ENCODE assay signal across 17 cellular contexts in the genomic region with DNA sequence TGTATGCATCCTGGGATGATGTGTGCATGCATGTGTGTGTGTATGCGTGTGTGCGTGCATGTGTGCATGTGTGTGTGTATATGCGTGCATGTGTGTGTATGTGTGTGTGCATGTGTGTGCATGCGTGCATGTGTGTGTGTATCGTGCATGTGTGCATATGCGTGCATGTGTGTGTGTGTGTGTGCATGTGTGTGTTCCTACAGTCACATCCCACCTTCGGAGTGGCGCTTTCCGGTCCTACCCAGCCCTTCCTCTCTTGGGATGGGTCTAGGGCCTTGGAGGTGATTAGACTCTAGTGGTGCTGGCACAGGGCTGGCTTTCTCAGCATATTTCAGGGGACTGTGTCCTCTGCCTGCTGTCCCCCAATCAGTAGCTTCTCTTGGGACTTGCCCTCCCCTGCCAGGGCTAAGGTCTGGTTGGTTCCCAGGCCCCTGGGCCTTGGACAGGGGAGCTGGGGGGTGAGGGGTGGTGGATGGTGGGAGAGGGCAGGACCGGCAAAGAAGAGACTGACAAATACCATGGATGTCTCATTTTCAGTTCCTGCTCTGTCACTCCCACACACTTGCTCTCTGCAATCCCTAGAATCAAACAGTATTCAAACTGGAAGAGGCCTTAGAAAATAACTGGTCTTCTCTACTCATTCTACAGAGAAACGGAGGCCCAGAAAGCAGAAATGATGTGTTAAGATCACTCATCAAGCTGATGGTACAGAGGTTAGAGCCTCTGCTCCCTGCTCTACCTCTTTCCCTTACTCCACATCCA. TPM values are rescaled to one million over a fixed set of nuclear protein-coding genes. Genes with fewer than 3 reads are reported as not detected.
A peak's percentile ranks its signal among the peaks of the same experiment; 100 is the strongest.
DNase-seq lines count a peak whose midpoint lies in the region; ATAC-seq, FAIRE-seq and TF ChIP-seq lines count a peak whose summit lies in the region.
"Had no signal": no experiment of that assay in that cellular context is flagged by ENCODE, and none has a peak within 500 bp of the region (broad histone marks: within the 10 kb centered on the region; RNA-seq: fewer than 3 reads in every experiment).

No MANE protein-coding gene starts in this region.

- no peaks in the 10 kb centered on the region for H3K9me3 Mint-ChIP-seq in neural crest cell
- H3K9me3 Mint-ChIP-seq: CD4-positive, CD25-positive, alpha-beta regulatory T cell had no signal

- H3K27ac Mint-ChIP-seq in neural crest cell (ENCODE audit: unreplicated experiment) = peak overlapping the region; percentile 71
- H3K27ac Mint-ChIP-seq: CD4-positive, CD25-positive, alpha-beta regulatory T cell had no signal

- H3K36me3 Mint-ChIP-seq in neural crest cell (ENCODE audit: low read depth) = no peaks in the 10 kb centered on the region
- H3K36me3 Mint-ChIP-seq: CD4-positive, CD25-positive, alpha-beta regulatory T cell had no signal

- ATAC-seq in GM21423 (IDR thresholded peaks at IDR 0.05; ENCODE audit: unreplicated experiment) = no peak
- ATAC-seq in omental fat pad (ENCODE audit: low FRiP score) = no peak
- ATAC-seq in HG02571 (IDR thresholded peaks at IDR 0.05; ENCODE audit: unreplicated experiment) = no peak
- ATAC-seq: Panc1 had no signal

- DNase-seq in CD1c-positive myeloid dendritic cell (ENCODE audit: extremely low spot score) (peak; percentile 76), HTR-8/SVneo (ENCODE audit: insufficient read length, low spot score) (no peak), bronchial epithelial cell (ENCODE audit: low read depth) (no peak), neural crest cell (ENCODE audit: low read depth, low spot score) (no peak), NCI-H774 (lab: John Stamatoyannopoulos, UW) (no peak), omental fat pad (ENCODE audit: low spot score) (no peak)
- DNase-seq: AML-193; Calu3; CD4-positive, CD25-positive, alpha-beta regulatory T cell; Karpas-422; NCI-H1048; NCI-H146; NCI-H69; SHP77 had no signal

- FAIRE-seq in HTR-8/SVneo (lab: Jason Lieb, UNC) = peak; percentile 99
- FAIRE-seq in bronchial epithelial cell (lab: Jason Lieb, UNC) = peak; percentile 76

- H3K27me3 ChIP-seq in bronchial epithelial cell (ENCODE audit: control insufficient read depth, insufficient read depth, low read length) = no peaks in the 10 kb centered on the region

- H3K4me3 Mint-ChIP-seq in neural crest cell = no peak overlapping the region
- H3K4me3 Mint-ChIP-seq: CD4-positive, CD25-positive, alpha-beta regulatory T cell had no signal

- peaks cover 3% of the 10 kb centered on the region for H3K27me3 Mint-ChIP-seq in neural crest cell (ENCODE audit: low read depth)

- no peaks in the 10 kb centered on the region for H3K36me3 ChIP-seq in bronchial epithelial cell (ENCODE audit: control insufficient read depth, insufficient read depth, low read length)

- TF ChIP-seq CTCF in bronchial epithelial cell (IDR thresholded peaks at IDR 0.05; ENCODE audit: insufficient read depth, low read length, severe bottlenecking) (no peak), neural crest cell (conservative IDR thresholded peaks at IDR 0.05) (no peak), omental fat pad (IDR thresholded peaks at IDR 0.05) (no peak)

- H3K4me1 Mint-ChIP-seq in neural crest cell = peaks cover 4% of the 10 kb centered on the region

- no peak overlapping the region for H3K4me3 ChIP-seq in bronchial epithelial cell (ENCODE audit: low read depth, low read length)

RNA-seq across cellular contexts. Expression of a gene that starts 21.9 kb away (rescaled TPM):
- total RNA-seq in bronchial epithelial cell (0.53 TPM in 1 of 2 replicates, not detected in the other), neural crest cell (0.73 and 1.6 TPM in 2 replicates), omental fat pad (1 to 10 TPM in 3 of 4 donors, under 1 TPM in 1; 0.36 to 6.1 (median 3.1) TPM)
- total RNA-seq: Calu3 had no signal

RNA-seq across cellular contexts. Expression of a gene that starts 24.9 kb away (rescaled TPM):
- not detected in 2 replicates for total RNA-seq in bronchial epithelial cell
- not detected in 2 replicates for total RNA-seq in neural crest cell
- not detected for total RNA-seq in omental fat pad
- total RNA-seq: Calu3; CD4-positive, CD25-positive, alpha-beta regulatory T cell had no signal

RNA-seq across cellular contexts. Expression of a gene that starts 36.1 kb away (rescaled TPM):
- total RNA-seq in bronchial epithelial cell = 1.3 and 9.9 TPM in 2 replicates
- 1.2 and 2.4 TPM in 2 replicates for total RNA-seq in neural crest cell
- total RNA-seq in omental fat pad = not detected
- total RNA-seq: CD4-positive, CD25-positive, alpha-beta regulatory T cell had no signal

RNA-seq across cellular contexts. Expression of a gene that starts 47.1 kb away (rescaled TPM):
- total RNA-seq in bronchial epithelial cell (under 0.01 TPM in 1 of 2 replicates, not detected in the other), neural crest cell (0.21 TPM in 1 of 2 replicates, not detected in the other), omental fat pad (under 1 TPM in 1 of 4 donors, not detected in 3; 0.56 TPM)
- total RNA-seq: CD4-positive, CD25-positive, alpha-beta regulatory T cell had no signal
